In the genomic region with DNA sequence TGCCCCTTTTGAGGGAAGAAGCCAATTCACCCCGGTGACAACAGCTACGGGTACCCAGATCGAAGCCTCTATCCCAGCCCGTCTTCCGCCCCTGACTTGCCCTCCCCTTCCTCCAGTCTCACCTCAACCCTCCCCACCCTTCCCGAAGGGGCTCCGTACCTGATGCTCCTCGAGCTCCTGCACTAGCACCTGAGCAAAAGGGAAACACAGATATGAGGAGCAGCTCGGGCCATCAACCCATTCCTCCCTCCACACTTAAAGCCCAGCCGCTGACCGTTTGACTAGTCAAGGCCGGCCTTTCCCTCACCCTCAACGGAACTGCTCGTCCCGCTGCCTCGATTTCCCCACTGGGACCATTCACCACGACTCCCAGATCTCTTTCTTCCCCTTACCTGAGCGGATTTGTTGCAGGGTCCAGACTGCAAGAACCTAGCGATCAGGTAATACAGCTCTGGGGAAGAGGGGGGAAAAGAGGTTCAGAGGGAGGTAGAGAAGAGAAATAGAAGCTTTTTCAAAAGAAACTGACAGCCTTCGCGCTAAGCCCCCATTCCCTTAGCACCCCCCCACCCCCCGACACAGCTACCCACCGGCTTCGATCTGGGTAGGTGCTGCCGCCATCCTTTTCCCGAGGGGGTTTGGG, we compare ENCODE assay signal across 8 cellular contexts. TPM values are rescaled to one million over a fixed set of nuclear protein-coding genes. Genes with fewer than 3 reads are reported as not detected.
DNase-seq lines count a peak whose midpoint lies in the region; ATAC-seq and TF ChIP-seq lines count a peak whose summit lies in the region.

No MANE protein-coding gene starts in this region.

- peaks cover 14 to 22% (median 15%) of the 10 kb centered on the region in 3 donors for H3K27me3 Mint-ChIP-seq in immature natural killer cell (ENCODE audit: low read depth in 3 of 3)

- no TSS peak for BruUV-seq in A673 (replicated peaks; lab: Mats Ljungman, UMichigan)

- H3K4me1 Mint-ChIP-seq in immature natural killer cell: peaks cover 32 to 57% of the 10 kb centered on the region in 2 donors

- H3K9me3 ChIP-seq in A673 (ENCODE audit: low read depth, low read length, poor library complexity, severe bottlenecking): no peaks in the 10 kb centered on the region
- H3K9me3 ChIP-seq in HEK293 (ENCODE audit: control insufficient read depth, insufficient read depth, low read depth, low read length): no peaks in the 10 kb centered on the region

- H3K4me1 ChIP-seq in A673 (ENCODE audit: insufficient read depth, low read length, poor library complexity, severe bottlenecking) (no peaks in the 10 kb centered on the region), HEK293 (ENCODE audit: control insufficient read depth, insufficient read depth, low read length) (no peaks in the 10 kb centered on the region)

- ATAC-seq in HG03520 (IDR thresholded peaks at IDR 0.05; ENCODE audit: unreplicated experiment): no peak

- H3K4me3 Mint-ChIP-seq in immature natural killer cell: peak overlapping the region; percentile 89 to 95 (median 90)

- H3K27ac ChIP-seq in A673 (ENCODE audit: low read depth, low read length, poor library complexity, severe bottlenecking) (peak overlapping the region; percentile 75), HEK293 (ENCODE audit: extremely low read depth, low read depth, low read length) (peak overlapping the region; percentile 57; the same call in 1 of the 2 replicates), skin epidermis (peak overlapping the region; percentile 39 to 91 (median 84))

- intact Hi-C loops in A673 (cut with micrococcal nuclease; ENCODE audit: unreplicated experiment): no loop called here

- peaks cover 0 to 5% (median 0%) of the 10 kb centered on the region in 6 donors for H3K9me3 Mint-ChIP-seq in immature natural killer cell

- H3K36me3 ChIP-seq in A673 (ENCODE audit: insufficient read depth, low read length, poor library complexity, severe bottlenecking) (no peaks in the 10 kb centered on the region), HEK293 (ENCODE audit: control insufficient read depth in 2 of 2, insufficient read depth in 1 of 2, low read length in 2 of 2) (peaks cover 0 to 6% of the 10 kb centered on the region in 2 experiments; a peak in 2 of 3 replicates)

- H3K4me3 ChIP-seq in A673 (ENCODE audit: low read depth, low read length, poor library complexity, severe bottlenecking) (peak overlapping the region; percentile 68), HEK293 (ENCODE audit: low read depth, low read length) (peak overlapping the region; percentile 43), skin epidermis (peak overlapping the region; percentile 51 to 64 (median 59))

- CTCF ChIA-PET in A673 (lab: Charles Lee): interaction anchor here (0.6 to 0.7 kb wide), 2 partner anchors 23 to 386 kb away, joined by 6 to 7 read pairs; no protein-coding TSS in a partner anchor
- CTCF ChIA-PET in HEK293 (lab: Yijun Ruan, JAX): no interaction called here

- no peaks in the 10 kb centered on the region for H3K27me3 ChIP-seq in A673 (replicated peaks; ENCODE audit: insufficient read depth, low read depth, low read length, poor library complexity)

- DNase-seq in A673 (ENCODE audit: low spot score): no peak
- DNase-seq in SK-N-DZ (ENCODE audit: low spot score): peak; percentile 3
- peak; percentile 31 for DNase-seq in astrocyte of the hippocampus (ENCODE audit: low read depth, low spot score)
- DNase-seq in immature natural killer cell: peak; percentile 19 to 25 (median 24)
- no peak for DNase-seq in middle frontal gyrus (ENCODE audit: extremely low spot score, low spot score)

- peak overlapping the region; percentile 91 to 97 (median 94) for H3K27ac Mint-ChIP-seq in immature natural killer cell

- H3K36me3 Mint-ChIP-seq in immature natural killer cell: peaks cover 0 to 4% (median 0%) of the 10 kb centered on the region in 3 donors

- POLR2A ChIA-PET in A673 (lab: Charles Lee; ENCODE audit: low non-redundant PET): no interaction called here
- POLR2A ChIA-PET in HEK293 (lab: Yijun Ruan, JAX): interaction anchor here (0.6 to 1.7 kb wide), 3 partner anchors 9 to 393 kb away, joined by 4 to 6 read pairs (median 6); partner anchors contain the start of genes HMGN5 and SH3BGRL

- no peak for TF ChIP-seq CTCF in A673 (conservative IDR thresholded peaks at IDR 0.05; ENCODE audit: low read depth, low read length)
- no peak for TF ChIP-seq CTCF in HEK293 (tag by site-specific recombination; IDR thresholded peaks at IDR 0.05)

TF ChIP-seq in HEK293, 187 proteins besides CTCF, POLR2A, EP300 and RAD21 (continues in another document):
- TF ChIP-seq ZFP3 (tag by site-specific recombination; IDR thresholded peaks at IDR 0.05; ENCODE audit: low read depth): peak; percentile 46; the same call in 1 of the 2 replicates
- TF ChIP-seq, protein P1, sequence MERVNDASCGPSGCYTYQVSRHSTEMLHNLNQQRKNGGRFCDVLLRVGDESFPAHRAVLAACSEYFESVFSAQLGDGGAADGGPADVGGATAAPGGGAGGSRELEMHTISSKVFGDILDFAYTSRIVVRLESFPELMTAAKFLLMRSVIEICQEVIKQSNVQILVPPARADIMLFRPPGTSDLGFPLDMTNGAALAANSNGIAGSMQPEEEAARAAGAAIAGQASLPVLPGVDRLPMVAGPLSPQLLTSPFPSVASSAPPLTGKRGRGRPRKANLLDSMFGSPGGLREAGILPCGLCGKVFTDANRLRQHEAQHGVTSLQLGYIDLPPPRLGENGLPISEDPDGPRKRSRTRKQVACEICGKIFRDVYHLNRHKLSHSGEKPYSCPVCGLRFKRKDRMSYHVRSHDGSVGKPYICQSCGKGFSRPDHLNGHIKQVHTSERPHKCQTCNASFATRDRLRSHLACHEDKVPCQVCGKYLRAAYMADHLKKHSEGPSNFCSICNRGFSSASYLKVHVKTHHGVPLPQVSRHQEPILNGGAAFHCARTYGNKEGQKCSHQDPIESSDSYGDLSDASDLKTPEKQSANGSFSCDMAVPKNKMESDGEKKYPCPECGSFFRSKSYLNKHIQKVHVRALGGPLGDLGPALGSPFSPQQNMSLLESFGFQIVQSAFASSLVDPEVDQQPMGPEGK (tag by site-specific recombination; IDR thresholded peaks at IDR 0.05): peak; percentile 32
- TF ChIP-seq ZNF366 (tag by site-specific recombination; conservative IDR thresholded peaks at IDR 0.05): peak; percentile 37
- peak; percentile 12; the same call in 1 of the 2 replicates for TF ChIP-seq ZBTB20 (tag by site-specific recombination; IDR thresholded peaks at IDR 0.05)
- TF ChIP-seq SCRT2 (tag by site-specific recombination; IDR thresholded peaks at IDR 0.05): 0 out of 2 replicates have a peak, but pooled peaks have one; percentile 16
- no peak for TF ChIP-seq AEBP2 (tag by site-specific recombination; IDR thresholded peaks at IDR 0.05; ENCODE audit: borderline replicate concordance)
- peak; percentile 32; the same call in 1 of the 2 replicates for TF ChIP-seq PRDM10 (tag by site-specific recombination; IDR thresholded peaks at IDR 0.05)

RNA-seq across cellular contexts. Expression of gene BRWD3, which starts 0.7 kb away (rescaled TPM):
- total RNA-seq in A673 (2021): 31.9 and 32.0 TPM in 2 replicates
- polyA plus RNA-seq in SK-N-DZ (2014; cell fraction: cytosol; rRNA removed): 5.3 and 9.3 TPM in 2 replicates
- 19.8 and 30.0 TPM in 2 replicates for polyA plus RNA-seq in SK-N-DZ (2014; cell fraction: nucleus; rRNA removed)
- 1 to 10 TPM; 3.1 to 6.7 (median 5.5) TPM for polyA plus RNA-seq in immature natural killer cell

Comparison
In these comparisons a context has a peak if more than half of its experiments do, and no peak if none do; other contexts are left out.
1. DNase-seq: peak in SK-N-DZ (single experiment), astrocyte of the hippocampus (single experiment) and immature natural killer cell (3 of 3); none in A673 (single experiment) and middle frontal gyrus (single experiment).
2. Peak in every context shown above with its lines, with median percentiles within 50 percentile points of each other: H3K27ac ChIP-seq and H3K4me3 ChIP-seq.